Comparison of ENCODE assay signal across 8 cellular contexts in genomic region chr17:5500247-5500803, GRCh38. TPM values are rescaled to one million over a fixed set of nuclear protein-coding genes. Genes with fewer than 3 reads are reported as not detected.
DNase-seq lines count a peak whose midpoint lies in the region; ATAC-seq and TF ChIP-seq lines count a peak whose summit lies in the region.

No MANE protein-coding gene starts in this region.

- peaks cover 0 to 33% (median 7%) of the 10 kb centered on the region in 11 experiments; a peak in 11 of 22 replicates for H3K36me3 ChIP-seq in BLaER1 treated with 17β-estradiol and CSF1 and Interleukin-3, amounts not matched to agents 10 nM and 100 nM
- H3K36me3 ChIP-seq in mucosa of stomach (ENCODE audit: control insufficient read depth, insufficient read depth, low read length) (no peaks in the 10 kb centered on the region), aorta (ENCODE audit: control insufficient read depth in 1 of 2, insufficient read depth in 2 of 2, low read length in 1 of 2) (no peaks in the 10 kb centered on the region)

- no peak for TF ChIP-seq CTCF in choroid plexus epithelial cell (conservative IDR thresholded peaks at IDR 0.05; ENCODE audit: low read depth, low read length)

- DNase-seq in choroid plexus epithelial cell (ENCODE audit: low read depth) = peak; percentile 13
- no peak for DNase-seq in aorta
- no peak for DNase-seq in left colon

- H3K4me3 Mint-ChIP-seq in IgD-negative memory B cell = peak overlapping the region; percentile 75 to 95 (median 88)

- peak overlapping the region; percentile 92 to 100 (median 98) for H3K4me2 ChIP-seq in BLaER1 treated with 17β-estradiol and CSF1 and Interleukin-3, amounts not matched to agents 10 nM and 100 nM

- H3K27me3 ChIP-seq in BLaER1 treated with 17β-estradiol and CSF1 and Interleukin-3, amounts not matched to agents 10 nM and 100 nM = peaks cover 21 to 26% (median 23%) of the 10 kb centered on the region in 11 experiments
- H3K27me3 ChIP-seq in mucosa of stomach (ENCODE audit: control insufficient read depth, insufficient read depth, low read length) (peaks cover 24% of the 10 kb centered on the region), aorta (ENCODE audit: control insufficient read depth in 1 of 2, insufficient read depth in 2 of 2, low read length in 1 of 2) (no peaks in the 10 kb centered on the region)

- H3K4me1 Mint-ChIP-seq in IgD-negative memory B cell = peaks cover 8 to 14% (median 13%) of the 10 kb centered on the region in 3 donors

- H3K9ac ChIP-seq in BLaER1 treated with 17β-estradiol and CSF1 and Interleukin-3, amounts not matched to agents 10 nM and 100 nM = peak overlapping the region; percentile 20 to 77 (median 64); a peak in 21 of 22 replicates
- peak overlapping the region; percentile 59 for H3K9ac ChIP-seq in mucosa of stomach (ENCODE audit: low read length)

- WGBS in aorta, 2 donors = 1% methylated on average over 34 to 38 of the region's 38 CpGs

- H3K4me1 ChIP-seq in BLaER1 treated with 17β-estradiol and CSF1 and Interleukin-3, amounts not matched to agents 10 nM and 100 nM = peaks cover 16 to 29% (median 28%) of the 10 kb centered on the region in 10 experiments
- H3K4me1 ChIP-seq in mucosa of stomach (ENCODE audit: control insufficient read depth, insufficient read depth, low read length) (no peaks in the 10 kb centered on the region), aorta (ENCODE audit: control insufficient read depth in 1 of 2, insufficient read depth in 2 of 2, low read length in 2 of 2) (no peaks in the 10 kb centered on the region)

- peaks cover 2% of the 10 kb centered on the region for H3K36me3 Mint-ChIP-seq in IgD-negative memory B cell

- peak overlapping the region; percentile 48 to 74 (median 65) for H3K4me3 ChIP-seq in BLaER1 treated with 17β-estradiol and CSF1 and Interleukin-3, amounts not matched to agents 10 nM and 100 nM
- H3K4me3 ChIP-seq in choroid plexus epithelial cell (ENCODE audit: low read depth, low read length) (peak overlapping the region; percentile 82), mucosa of stomach (ENCODE audit: low read length) (no peak overlapping the region), aorta (ENCODE audit: low read length in 2 of 2) (peak overlapping the region; percentile 73 to 80)

- H4K20me1 ChIP-seq in BLaER1 treated with 17β-estradiol and CSF1 and Interleukin-3, amounts not matched to agents 10 nM and 100 nM = peaks cover 0 to 55% (median 20%) of the 10 kb centered on the region in 11 experiments; a peak in 14 of 22 replicates

- ATAC-seq in aorta (ENCODE audit: low FRiP score) (peak; percentile 32), GM21515 (IDR thresholded peaks at IDR 0.05; ENCODE audit: unreplicated experiment) (no peak), left colon (no peak), HG02981 (IDR thresholded peaks at IDR 0.05; ENCODE audit: unreplicated experiment) (no peak)

- peaks cover 0 to under 1% (median 0%) of the 10 kb centered on the region in 11 experiments; a peak in 3 of 22 replicates for H3K9me3 ChIP-seq in BLaER1 treated with 17β-estradiol and CSF1 and Interleukin-3, amounts not matched to agents 10 nM and 100 nM (replicated peaks in 1 of 11)
- no peaks in the 10 kb centered on the region for H3K9me3 ChIP-seq in mucosa of stomach (ENCODE audit: control insufficient read depth, low read length)
- no peaks in the 10 kb centered on the region for H3K9me3 ChIP-seq in aorta (ENCODE audit: control insufficient read depth, low read length)

- peak overlapping the region; percentile 1 to 92 (median 43) for H3K27ac Mint-ChIP-seq in IgD-negative memory B cell

- peaks cover 2% of the 10 kb centered on the region for H3K27me3 Mint-ChIP-seq in IgD-negative memory B cell

- H3K27ac ChIP-seq in BLaER1 treated with 17β-estradiol and CSF1 and Interleukin-3, amounts not matched to agents 10 nM and 100 nM = peak overlapping the region in 1 of 11 experiments; percentile 28; a peak in 1 of 22 replicates
- H3K27ac ChIP-seq in aorta (ENCODE audit: low read depth in 1 of 2, low read length in 2 of 2) = no peak overlapping the region

- intact Hi-C loops in aorta (cut with DNase I) = no loop called here
- intact Hi-C loops in left colon (cut with DNase I, micrococcal nuclease) = no loop called here

- no peaks in the 10 kb centered on the region for H3K9me3 Mint-ChIP-seq in IgD-negative memory B cell

RNA-seq across cellular contexts. Expression of gene MIS12, which starts 14.0 kb away (rescaled TPM):
- polyA plus RNA-seq in IgD-negative memory B cell (16.1 TPM), aorta (10 to 100 TPM in 1 of 2 donors, 1 to 10 TPM in 1; 7.3 to 11.2 TPM)
- total RNA-seq in aorta (10 to 100 TPM; 14.6 to 16.1 TPM), left colon (10 to 100 TPM; 10.7 to 11.6 TPM)

RNA-seq across cellular contexts. Expression of gene DERL2, which starts 14.3 kb away (rescaled TPM):
- polyA plus RNA-seq in IgD-negative memory B cell (66.7 TPM), aorta (10 to 100 TPM; 30.9 to 57.6 TPM)
- total RNA-seq in aorta (10 to 100 TPM; 47.3 to 57.5 TPM), left colon (10 to 100 TPM; 40.8 to 57.3 TPM)

RNA-seq across cellular contexts. Expression of gene DHX33, which starts 31.5 kb away (rescaled TPM):
- 1.1 TPM for polyA plus RNA-seq in IgD-negative memory B cell
- total RNA-seq in aorta = 10 to 100 TPM in 1 of 2 donors, 1 to 10 TPM in 1; 9.5 to 11.2 TPM
- 1 to 10 TPM; 2.9 to 5.7 TPM for polyA plus RNA-seq in aorta
- total RNA-seq in left colon = 10 to 100 TPM in 1 of 2 donors, 1 to 10 TPM in 1; 9.2 to 14.5 TPM
